ENCODE assay signal across 12 cellular contexts in genomic region chr10:102770792-102771191, GRCh38. TPM values are rescaled to one million over a fixed set of nuclear protein-coding genes. Genes with fewer than 3 reads are reported as not detected.
DNase-seq lines count a peak whose midpoint lies in the region; ATAC-seq and TF ChIP-seq lines count a peak whose summit lies in the region.
"Had no signal": no experiment of that assay in that cellular context is flagged by ENCODE, and none has a peak within 500 bp of the region (broad histone marks: within the 10 kb centered on the region; RNA-seq: fewer than 3 reads in every experiment).

No MANE protein-coding gene starts in this region.

- H3K4me1 Mint-ChIP-seq in activated CD4-positive, alpha-beta T cell treated with anti-CD3 and anti-CD28 coated beads for 36 hours, result peaks cover 73% of the 10 kb centered on the region

- no peak overlapping the region for H3K27ac Mint-ChIP-seq in activated CD4-positive, alpha-beta T cell treated with anti-CD3 and anti-CD28 coated beads for 36 hours
- H3K27ac Mint-ChIP-seq: activated naive CD8-positive, alpha-beta T cell treated with anti-CD3 and anti-CD28 coated beads, Interleukin-2, amount 10 ng/mL, durations not matched to agents 7 days and 5 days had no signal

- TF ChIP-seq EP300 in stomach (IDR thresholded peaks at IDR 0.05), result no peak

- CTCF ChIA-PET in activated CD4-positive, alpha-beta T cell treated with anti-CD3 and anti-CD28 coated beads for 36 hours (lab: Charles Lee), result interaction anchor here (0.6 to 1.1 kb wide), 5 partner anchors 9 to 618 kb away, joined by 3 to 4 read pairs (median 3); no protein-coding TSS in a partner anchor

- H3K27me3 ChIP-seq in HUES6 (ENCODE audit: control insufficient read depth, insufficient read depth, low read length), result no peaks in the 10 kb centered on the region
- no peaks in the 10 kb centered on the region for H3K27me3 ChIP-seq in adrenal gland
- no peaks in the 10 kb centered on the region for H3K27me3 ChIP-seq in stomach
- H3K27me3 ChIP-seq: colonic mucosa had no signal

- H3K27me3 Mint-ChIP-seq in activated CD4-positive, alpha-beta T cell treated with anti-CD3 and anti-CD28 coated beads for 36 hours, result no peaks in the 10 kb centered on the region
- H3K27me3 Mint-ChIP-seq: activated naive CD8-positive, alpha-beta T cell treated with anti-CD3 and anti-CD28 coated beads, Interleukin-2, amount 10 ng/mL, durations not matched to agents 7 days and 5 days; stimulated activated naive CD8-positive, alpha-beta T cell treated with anti-CD3 and anti-CD28 coated beads, Interleukin-15, Interleukin-2, amounts not matched to agents 100 ng/mL and 50 ng/mL, for 24 hours had no signal

- no peak overlapping the region for H3K9ac ChIP-seq in HUES6 (ENCODE audit: low read length)
- H3K9ac ChIP-seq: SK-N-SH had no signal

- ATAC-seq in activated CD4-positive, alpha-beta T cell treated with anti-CD3 and anti-CD28 coated beads for 36 hours, result no peak
- ATAC-seq: HCT116 had no signal

- POLR2A ChIA-PET in activated CD4-positive, alpha-beta T cell treated with anti-CD3 and anti-CD28 coated beads for 36 hours (lab: Charles Lee), result interaction anchor here (0.6 kb wide), 1 partner anchor 11 kb away, joined by 6 read pairs; no protein-coding TSS in a partner anchor

- intact Hi-C loops in adrenal gland (cut with DNase I), result no loop called here
- intact Hi-C loops in stomach (cut with DNase I; ENCODE audit: low total_unique reads), result no loop called here
- intact Hi-C loops in activated CD4-positive, alpha-beta T cell treated with anti-CD3 and anti-CD28 coated beads for 36 hours (cut with DNase I, micrococcal nuclease), result no loop called here

- DNase-seq in adrenal gland (peak; percentile 63 to 90 (median 78)), iris pigment epithelial cell (ENCODE audit: low read depth) (peak; percentile 81), stomach (no peak), KG1 (lab: John Stamatoyannopoulos, UW) (no peak)
- no peak for DNase-seq in activated CD4-positive, alpha-beta T cell treated with anti-CD3 and anti-CD28 coated beads for 36 hours
- no peak for DNase-seq in stimulated activated CD4-positive, alpha-beta T cell treated with anti-CD3 and anti-CD28 coated beads, Interleukin-2, amount 100 ng/mL, for 48 hours
- DNase-seq: activated naive CD8-positive, alpha-beta T cell treated with anti-CD3 and anti-CD28 coated beads, Interleukin-2, amount 10 ng/mL, durations not matched to agents 7 days and 5 days; colonic mucosa; SK-N-SH had no signal

- TF ChIP-seq POLR2A in adrenal gland (IDR thresholded peaks at IDR 0.05) (no peak), stomach (IDR thresholded peaks at IDR 0.05) (no peak)

- 27 to 43% (median 36%) methylated on average over 1 of the region's 1 CpG for WGBS in adrenal gland, 4 donors
- 38 to 59% (median 44%) methylated on average over 1 of the region's 1 CpG for WGBS in stomach, 5 donors

- H3K9me3 Mint-ChIP-seq in activated CD4-positive, alpha-beta T cell treated with anti-CD3 and anti-CD28 coated beads for 36 hours (ENCODE audit: low read depth), result no peaks in the 10 kb centered on the region
- H3K9me3 Mint-ChIP-seq: activated naive CD8-positive, alpha-beta T cell treated with anti-CD3 and anti-CD28 coated beads, Interleukin-2, amount 10 ng/mL, durations not matched to agents 7 days and 5 days; stimulated activated naive CD8-positive, alpha-beta T cell treated with anti-CD3 and anti-CD28 coated beads, Interleukin-15, Interleukin-2, amounts not matched to agents 100 ng/mL and 50 ng/mL, for 24 hours had no signal

- H3K4me3 ChIP-seq in HUES6 (ENCODE audit: low read depth, low read length) (no peak overlapping the region), adrenal gland (no peak overlapping the region), stomach (no peak overlapping the region)
- H3K4me3 ChIP-seq: colonic mucosa had no signal

- TF ChIP-seq CTCF in adrenal gland (IDR thresholded peaks at IDR 0.05) (no peak), stomach (IDR thresholded peaks at IDR 0.05) (no peak)

- H3K9me3 ChIP-seq in HUES6 (ENCODE audit: control insufficient read depth, insufficient read depth, low read depth, low read length), result no peaks in the 10 kb centered on the region
- H3K9me3 ChIP-seq in adrenal gland (replicated peaks in 1 of 3), result no peaks in the 10 kb centered on the region
- no peaks in the 10 kb centered on the region for H3K9me3 ChIP-seq in stomach
- H3K9me3 ChIP-seq: colonic mucosa, SK-N-SH had no signal

- no peaks in the 10 kb centered on the region for H3K36me3 ChIP-seq in HUES6 (ENCODE audit: control insufficient read depth, insufficient read depth, low read length)
- H3K36me3 ChIP-seq in adrenal gland (replicated peaks in 1 of 2), result no peaks in the 10 kb centered on the region
- peaks cover 0 to 2% (median under 1%) of the 10 kb centered on the region in 4 donors for H3K36me3 ChIP-seq in stomach
- H3K36me3 ChIP-seq: colonic mucosa had no signal

- peaks cover 7% of the 10 kb centered on the region for H3K36me3 Mint-ChIP-seq in activated CD4-positive, alpha-beta T cell treated with anti-CD3 and anti-CD28 coated beads for 36 hours (ENCODE audit: low read depth)

- H3K4me1 ChIP-seq in HUES6 (ENCODE audit: control insufficient read depth, insufficient read depth, low read length) (peaks cover 23% of the 10 kb centered on the region), adrenal gland (replicated peaks in 1 of 2) (peaks cover 71 to 92% of the 10 kb centered on the region in 2 donors), stomach (peaks cover 50 to 88% (median 74%) of the 10 kb centered on the region in 4 donors)
- H3K4me1 ChIP-seq: colonic mucosa had no signal

- H3K27ac ChIP-seq in HUES6 (ENCODE audit: low read depth, low read length) (0 out of 2 replicates have a peak overlapping the region, but pooled peaks have one; percentile 16), adrenal gland (peak overlapping the region; percentile 22 to 92 (median 77)), stomach (peak overlapping the region; percentile 16 to 89 (median 44))
- H3K27ac ChIP-seq: colonic mucosa had no signal

- no peak overlapping the region for H3K4me3 Mint-ChIP-seq in activated CD4-positive, alpha-beta T cell treated with anti-CD3 and anti-CD28 coated beads for 36 hours
- H3K4me3 Mint-ChIP-seq: activated naive CD8-positive, alpha-beta T cell treated with anti-CD3 and anti-CD28 coated beads, Interleukin-2, amount 10 ng/mL, durations not matched to agents 7 days and 5 days; stimulated activated naive CD8-positive, alpha-beta T cell treated with anti-CD3 and anti-CD28 coated beads, Interleukin-15, Interleukin-2, amounts not matched to agents 100 ng/mL and 50 ng/mL, for 24 hours had no signal

RNA-seq across cellular contexts. Expression of gene WBP1L, which starts 27.0 kb away (rescaled TPM):
- total RNA-seq in adrenal gland, result 100 to 1,000 TPM in 7 of 8 donors, 10 to 100 TPM in 1; 77.4 to 231 (median 120) TPM
- polyA plus RNA-seq in adrenal gland, result 10 to 100 TPM; 38.5 to 48.5 (median 46.7) TPM
- 100 to 1,000 TPM in 1 of 5 donors, 10 to 100 TPM in 4; 25.5 to 140 (median 43.3) TPM for total RNA-seq in stomach
- 10 to 100 TPM; 15.1 to 27.5 (median 25.4) TPM for polyA plus RNA-seq in stomach
- 10 to 100 TPM; 14.9 to 16.4 TPM for total RNA-seq in activated CD4-positive, alpha-beta T cell treated with anti-CD3 and anti-CD28 coated beads for 36 hours

RNA-seq across cellular contexts. Expression of gene SFXN2, which starts 56.4 kb away (rescaled TPM):
- 10 to 100 TPM in 2 of 8 donors, 1 to 10 TPM in 5, under 1 TPM in 1; 0.91 to 12.2 (median 6.4) TPM for total RNA-seq in adrenal gland
- polyA plus RNA-seq in adrenal gland, result 1 to 10 TPM; 3.7 to 4.4 (median 4.1) TPM
- total RNA-seq in stomach, result 100 to 1,000 TPM in 1 of 5 donors, 10 to 100 TPM in 3, 1 to 10 TPM in 1; 8.7 to 267 (median 13.2) TPM
- 10 to 100 TPM in 1 of 3 donors, 1 to 10 TPM in 2; 4.7 to 10.7 (median 7.5) TPM for polyA plus RNA-seq in stomach
- total RNA-seq in activated CD4-positive, alpha-beta T cell treated with anti-CD3 and anti-CD28 coated beads for 36 hours, result 10 to 100 TPM; 18.2 to 20.7 TPM

RNA-seq across cellular contexts. Expression of gene ARL3, which starts 56.6 kb away (rescaled TPM):
- total RNA-seq in adrenal gland (10 to 100 TPM in 3 of 8 donors, 1 to 10 TPM in 5; 4.8 to 13.2 (median 7.9) TPM), stomach (1 to 10 TPM in 4 of 5 donors, under 1 TPM in 1; 0.58 to 8.4 (median 3.1) TPM)
- polyA plus RNA-seq in adrenal gland (10 to 100 TPM in 1 of 3 donors, 1 to 10 TPM in 2; 6.4 to 20.5 (median 7.6) TPM), stomach (10 to 100 TPM in 2 of 3 donors, 1 to 10 TPM in 1; 8.9 to 17.0 (median 11.7) TPM)
- total RNA-seq in activated CD4-positive, alpha-beta T cell treated with anti-CD3 and anti-CD28 coated beads for 36 hours, result 1 to 10 TPM; 6.4 to 6.9 TPM

Comparison
In these comparisons a context has a peak if more than half of its experiments do, and no peak if none do; other contexts are left out.
1. H3K27ac ChIP-seq: peak in every context shown above with its lines; median percentile 77 in adrenal gland; 44 in stomach; 16 in HUES6.
2. DNase-seq: peak in adrenal gland (7 of 7) and iris pigment epithelial cell (single experiment); none in stomach (single experiment), activated CD4-positive, alpha-beta T cell treated with anti-CD3 and anti-CD28 coated beads for 36 hours (single experiment), KG1 (single experiment) and stimulated activated CD4-positive, alpha-beta T cell treated with anti-CD3 and anti-CD28 coated beads, Interleukin-2, amount 100 ng/mL, for 48 hours (0 of 2).